1 cellular context compared by ENCODE assay signal in the genomic region with DNA sequence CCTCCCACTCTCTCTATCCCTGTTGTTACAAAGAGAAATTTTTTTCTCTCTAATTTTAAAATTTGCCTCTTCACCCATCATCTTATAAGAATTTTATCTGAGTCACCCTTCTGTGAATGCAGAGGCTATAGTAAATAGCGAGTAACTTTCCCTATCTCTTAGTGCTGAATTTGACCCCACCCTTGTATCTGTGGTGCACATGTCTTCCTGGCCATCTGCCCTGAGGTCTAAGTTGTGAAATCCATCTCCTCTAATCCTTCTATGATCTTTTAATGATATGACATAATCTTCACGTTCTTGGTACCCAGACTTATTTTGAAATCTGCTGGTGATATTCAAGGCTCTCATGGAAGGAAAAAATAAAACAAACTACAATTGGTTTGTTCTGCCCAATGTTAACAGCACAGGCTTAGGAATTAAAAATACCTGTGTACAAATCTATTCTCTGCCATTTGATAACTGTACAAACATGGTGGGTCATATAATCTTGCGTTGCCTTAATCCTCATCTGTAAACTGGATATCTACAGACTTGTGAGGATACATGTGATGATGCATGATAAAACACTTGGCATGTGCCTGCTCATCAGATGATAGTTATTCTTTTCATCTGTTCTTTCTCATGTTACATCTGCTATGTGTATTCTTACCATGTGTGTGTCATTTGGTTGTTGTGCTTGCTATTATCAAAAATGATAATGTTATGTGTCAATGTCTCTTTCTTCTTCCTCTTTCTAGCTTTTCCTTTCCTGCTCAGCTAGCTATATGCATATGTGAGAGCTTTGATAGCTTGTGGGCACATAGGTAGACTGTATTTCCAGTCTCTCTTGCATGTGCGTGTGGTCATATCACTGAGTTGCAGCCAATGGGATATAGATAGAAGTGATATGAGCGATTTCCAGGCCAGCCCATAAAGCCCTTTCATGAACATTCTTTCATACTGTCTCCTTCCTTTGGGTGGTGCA.
TF ChIP-seq lines count a peak whose summit lies in the region.

No MANE protein-coding gene starts in this region.

TF ChIP-seq in SK-N-SH treated with all-trans-retinoic acid at 6 μM for 48 hours, 23 proteins besides CTCF, POLR2A, EP300 and RAD21 (continued from another document):
- TF ChIP-seq, protein P1, sequence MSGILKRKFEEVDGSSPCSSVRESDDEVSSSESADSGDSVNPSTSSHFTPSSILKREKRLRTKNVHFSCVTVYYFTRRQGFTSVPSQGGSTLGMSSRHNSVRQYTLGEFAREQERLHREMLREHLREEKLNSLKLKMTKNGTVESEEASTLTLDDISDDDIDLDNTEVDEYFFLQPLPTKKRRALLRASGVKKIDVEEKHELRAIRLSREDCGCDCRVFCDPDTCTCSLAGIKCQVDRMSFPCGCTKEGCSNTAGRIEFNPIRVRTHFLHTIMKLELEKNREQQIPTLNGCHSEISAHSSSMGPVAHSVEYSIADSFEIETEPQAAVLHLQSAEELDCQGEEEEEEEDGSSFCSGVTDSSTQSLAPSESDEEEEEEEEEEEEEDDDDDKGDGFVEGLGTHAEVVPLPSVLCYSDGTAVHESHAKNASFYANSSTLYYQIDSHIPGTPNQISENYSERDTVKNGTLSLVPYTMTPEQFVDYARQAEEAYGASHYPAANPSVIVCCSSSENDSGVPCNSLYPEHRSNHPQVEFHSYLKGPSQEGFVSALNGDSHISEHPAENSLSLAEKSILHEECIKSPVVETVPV (CRISPR knock-in tag; IDR thresholded peaks at IDR 0.05): no peak
- no peak for TF ChIP-seq TOX (CRISPR knock-in tag; IDR thresholded peaks at IDR 0.05; ENCODE audit: borderline replicate concordance)
- no peak for TF ChIP-seq CSDC2 (CRISPR knock-in tag; IDR thresholded peaks at IDR 0.05)
- TF ChIP-seq GLIS3 (CRISPR knock-in tag; IDR thresholded peaks at IDR 0.05): no peak
- no peak for TF ChIP-seq ZNF8 (CRISPR knock-in tag; IDR thresholded peaks at IDR 0.05)
- TF ChIP-seq CREB5 (CRISPR knock-in tag; IDR thresholded peaks at IDR 0.05; ENCODE audit: low read depth): no peak
- TF ChIP-seq ZC3H10 (CRISPR knock-in tag; IDR thresholded peaks at IDR 0.05): no peak
- no peak for TF ChIP-seq ARNTL (CRISPR knock-in tag; IDR thresholded peaks at IDR 0.05; ENCODE audit: borderline replicate concordance, low read depth)
- TF ChIP-seq OSR1 (CRISPR knock-in tag; IDR thresholded peaks at IDR 0.05): no peak
TF ChIP-seq in SK-N-SH treated with all-trans-retinoic acid at 6 μM for 48 hours: peak in this region for 0.
